1 cellular context compared by ENCODE assay signal in genomic region chr11:827146-827860, GRCh38.
TF ChIP-seq lines count a peak whose summit lies in the region.

No MANE protein-coding gene starts in this region.

TF ChIP-seq in HepG2, 621 proteins besides CTCF, POLR2A, EP300 and RAD21 (continued from another document and continues in another):
- TF ChIP-seq RNF219 (CRISPR knock-in tag; IDR thresholded peaks at IDR 0.05): no peak
- no peak; the same call in 1 of the 2 replicates for TF ChIP-seq SALL2 (CRISPR knock-in tag; IDR thresholded peaks at IDR 0.05)
- TF ChIP-seq FUBP1 (CRISPR knock-in tag; IDR thresholded peaks at IDR 0.05; ENCODE audit: borderline replicate concordance): 0 out of 2 replicates have a peak, but pooled peaks have one; percentile 26
- TF ChIP-seq ZNF317 (CRISPR knock-in tag; IDR thresholded peaks at IDR 0.05): peak; percentile 21; the same call in 1 of the 2 replicates
- peak; percentile 20 for TF ChIP-seq ZNF781 (CRISPR knock-in tag; IDR thresholded peaks at IDR 0.05; ENCODE audit: borderline replicate concordance, not compliant biosample characterization)
- TF ChIP-seq SKIL (CRISPR knock-in tag; IDR thresholded peaks at IDR 0.05; ENCODE audit: borderline replicate concordance): peak; percentile 54; the same call in 1 of the 2 replicates
- 0 out of 2 replicates have a peak, but pooled peaks have one; percentile 67 for TF ChIP-seq ZNF275 (CRISPR knock-in tag; IDR thresholded peaks at IDR 0.05; ENCODE audit: borderline replicate concordance)
- peak; percentile 48 for TF ChIP-seq CCAR2 (optimal IDR thresholded peaks at IDR 0.05; ENCODE audit: low read depth, low read length)
- TF ChIP-seq NR2C2 (CRISPR knock-in tag; IDR thresholded peaks at IDR 0.05; ENCODE audit: borderline replicate concordance): peak; percentile 58; the same call in 1 of the 2 replicates
- peak; percentile 54; the same call in 1 of the 2 replicates for TF ChIP-seq ZNF639 (CRISPR knock-in tag; conservative IDR thresholded peaks at IDR 0.05)
- TF ChIP-seq LBX2 (CRISPR knock-in tag; IDR thresholded peaks at IDR 0.05; ENCODE audit: borderline replicate concordance): peak; percentile 77; the same call in 1 of the 2 replicates
- TF ChIP-seq POLR2G (IDR thresholded peaks at IDR 0.05; ENCODE audit: low read depth, low read length): peak; percentile 75
- peak; percentile 75 for TF ChIP-seq ARNT2 (CRISPR knock-in tag; IDR thresholded peaks at IDR 0.05; ENCODE audit: low read depth)
- peak; percentile 54 for TF ChIP-seq HNRNPK (IDR thresholded peaks at IDR 0.05; ENCODE audit: low read depth, low read length, poor library complexity, severe bottlenecking)
- TF ChIP-seq ZNF333 (CRISPR knock-in tag; IDR thresholded peaks at IDR 0.05; ENCODE audit: borderline replicate concordance): peak; percentile 83; the same call in 1 of the 2 replicates
- TF ChIP-seq ZNF30 (CRISPR knock-in tag; IDR thresholded peaks at IDR 0.05): peak; percentile 43; the same call in 1 of the 2 replicates
- no peak for TF ChIP-seq CBFB (CRISPR knock-in tag; IDR thresholded peaks at IDR 0.05)
- TF ChIP-seq ARID2 (CRISPR knock-in tag; IDR thresholded peaks at IDR 0.05; ENCODE audit: borderline replicate concordance): no peak
- TF ChIP-seq PCBP1 (IDR thresholded peaks at IDR 0.05; ENCODE audit: borderline replicate concordance, low read depth, low read length): peak; percentile 53; the same call in 1 of the 2 replicates
- no peak for TF ChIP-seq ZNF619 (CRISPR knock-in tag; IDR thresholded peaks at IDR 0.05)
- peak; percentile 63; the same call in 1 of the 2 replicates for TF ChIP-seq MXD4 (CRISPR knock-in tag; IDR thresholded peaks at IDR 0.05)
- TF ChIP-seq TARDBP (CRISPR knock-in tag; IDR thresholded peaks at IDR 0.05): 0 out of 2 replicates have a peak, but pooled peaks have one; percentile 26
- peak; percentile 86; the same call in 1 of the 2 replicates for TF ChIP-seq CBX5 (CRISPR knock-in tag; IDR thresholded peaks at IDR 0.05; ENCODE audit: borderline replicate concordance)
- TF ChIP-seq E2F5 (CRISPR knock-in tag; conservative IDR thresholded peaks at IDR 0.05): peak; percentile 18; the same call in 1 of the 2 replicates
- no peak; the same call in 1 of the 2 replicates for TF ChIP-seq ZNF761 (CRISPR knock-in tag; conservative IDR thresholded peaks at IDR 0.05)
- TF ChIP-seq MAX (IDR thresholded peaks at IDR 0.05): peak; percentile 86
- peak; percentile 25; the same call in 1 of the 2 replicates for TF ChIP-seq STAG1 (CRISPR knock-in tag; IDR thresholded peaks at IDR 0.05)
- TF ChIP-seq TFAP4 (IDR thresholded peaks at IDR 0.05; ENCODE audit: borderline replicate concordance, low read depth): peak; percentile 14; the same call in 1 of the 2 replicates
- 0 out of 2 replicates have a peak, but pooled peaks have one; percentile 63 for TF ChIP-seq ZMAT3 (CRISPR knock-in tag; conservative IDR thresholded peaks at IDR 0.05)
- 0 out of 2 replicates have a peak, but pooled peaks have one; percentile 60 for TF ChIP-seq NFKBIZ (CRISPR knock-in tag; IDR thresholded peaks at IDR 0.05)
- 0 out of 2 replicates have a peak, but pooled peaks have one; percentile 36 for TF ChIP-seq ZNF224 (CRISPR knock-in tag; IDR thresholded peaks at IDR 0.05)
- peak; percentile 34 for TF ChIP-seq HNF4A (CRISPR knock-in tag; IDR thresholded peaks at IDR 0.05)
- no peak for TF ChIP-seq KLF12 (CRISPR knock-in tag; IDR thresholded peaks at IDR 0.05; ENCODE audit: borderline replicate concordance)
- TF ChIP-seq ZNF724P (CRISPR knock-in tag; IDR thresholded peaks at IDR 0.05; ENCODE audit: borderline replicate concordance): 0 out of 2 replicates have a peak, but pooled peaks have one; percentile 29
- TF ChIP-seq MAZ (IDR thresholded peaks at IDR 0.05; ENCODE audit: borderline replicate concordance, low read depth, low read length): no peak
- 0 out of 2 replicates have a peak, but pooled peaks have one; percentile 47 for TF ChIP-seq MAZ (CRISPR knock-in tag; IDR thresholded peaks at IDR 0.05; ENCODE audit: low read depth)
- peak; percentile 90 for TF ChIP-seq PRDM15 (CRISPR knock-in tag; IDR thresholded peaks at IDR 0.05)
- 0 out of 2 replicates have a peak, but pooled peaks have one; percentile 11 for TF ChIP-seq GMEB1 (CRISPR knock-in tag; IDR thresholded peaks at IDR 0.05; ENCODE audit: borderline replicate concordance)
- peak; percentile 76 for TF ChIP-seq KDM2A (CRISPR knock-in tag; IDR thresholded peaks at IDR 0.05; ENCODE audit: borderline replicate concordance, low read depth)
- peak; percentile 63 for TF ChIP-seq YEATS2 (CRISPR knock-in tag; IDR thresholded peaks at IDR 0.05; ENCODE audit: borderline replicate concordance)
- TF ChIP-seq ZNF782 (CRISPR knock-in tag; IDR thresholded peaks at IDR 0.05; ENCODE audit: borderline replicate concordance): 0 out of 2 replicates have a peak, but pooled peaks have one; percentile 15
- TF ChIP-seq ZSCAN25 (CRISPR knock-in tag; IDR thresholded peaks at IDR 0.05): peak; percentile 69; the same call in 1 of the 2 replicates
- TF ChIP-seq ZNF850 (CRISPR knock-in tag; conservative IDR thresholded peaks at IDR 0.05): no peak
- no peak; the same call in 1 of the 2 replicates for TF ChIP-seq NCOA2 (CRISPR knock-in tag; IDR thresholded peaks at IDR 0.05)
